In genomic region chr6:2020909-2021308, GRCh38 we compare ENCODE assay signal across 12 cellular contexts.
DNase-seq lines count a peak whose midpoint lies in the region; ATAC-seq and TF ChIP-seq lines count a peak whose summit lies in the region.
"Had no signal": no experiment of that assay in that cellular context is flagged by ENCODE, and none has a peak within 500 bp of the region (broad histone marks: within the 10 kb centered on the region; RNA-seq: fewer than 3 reads in every experiment).

No MANE protein-coding gene starts in this region.

- H3K4me3 ChIP-seq in AG10803 (ENCODE audit: low read length) (no peak overlapping the region), fibroblast of mammary gland (ENCODE audit: control insufficient read depth, low read depth, low read length) (no peak overlapping the region), body of pancreas (no peak overlapping the region)
- H3K4me3 ChIP-seq: esophagus muscularis mucosa, neural progenitor cell had no signal

- peaks cover 6% of the 10 kb centered on the region; the same call in 1 of the 2 replicates for H3K36me3 Mint-ChIP-seq in HFFc6 (ENCODE audit: low read depth)
- peaks cover 6% of the 10 kb centered on the region for H3K36me3 Mint-ChIP-seq in activated naive CD8-positive, alpha-beta T cell treated with anti-CD3 and anti-CD28 coated beads, Interleukin-2, amount 50 U/mL, for 24 hours (ENCODE audit: low read depth)
- H3K36me3 Mint-ChIP-seq: neural progenitor cell had no signal

- H3K27me3 ChIP-seq in body of pancreas, result no peaks in the 10 kb centered on the region
- H3K27me3 ChIP-seq: esophagus muscularis mucosa, neural progenitor cell had no signal

- intact Hi-C loops in body of pancreas (cut with DNase I), result no loop called here

- H3K9me3 ChIP-seq in body of pancreas, result no peaks in the 10 kb centered on the region

- no peaks in the 10 kb centered on the region for H3K36me3 ChIP-seq in body of pancreas (replicated peaks in 1 of 2; ENCODE audit: insufficient read depth in 1 of 2, low read depth in 2 of 2)
- H3K36me3 ChIP-seq: esophagus muscularis mucosa, neural progenitor cell had no signal

- DNase-seq in AG10803 (ENCODE audit: low read depth), result peak; percentile 79
- peak; percentile 52 for DNase-seq in HFFc6
- DNase-seq in NOMO-1 (lab: John Stamatoyannopoulos, UW; ENCODE audit: unreplicated experiment in 2 of 2), result peak; percentile 36 to 70
- DNase-seq in fibroblast of mammary gland (ENCODE audit: low read depth), result peak; percentile 71
- DNase-seq in body of pancreas, result no peak
- no peak for DNase-seq in activated naive CD8-positive, alpha-beta T cell treated with anti-CD3 and anti-CD28 coated beads, Interleukin-2, amount 50 U/mL, for 24 hours
- DNase-seq in effector CD4-positive, alpha-beta T cell, result no peak
- DNase-seq: SW 1271 had no signal

- ATAC-seq in HG03139 (IDR thresholded peaks at IDR 0.05; ENCODE audit: unreplicated experiment) (no peak), body of pancreas (no peak)
- ATAC-seq in activated naive CD8-positive, alpha-beta T cell treated with anti-CD3 and anti-CD28 coated beads, Interleukin-2, amount 50 U/mL, for 24 hours, result no peak

- no peak for TF ChIP-seq POLR2A in body of pancreas (IDR thresholded peaks at IDR 0.05)

- peak overlapping the region; percentile 39; the same call in 1 of the 2 replicates for H3K4me3 Mint-ChIP-seq in HFFc6
- no peak overlapping the region for H3K4me3 Mint-ChIP-seq in activated naive CD8-positive, alpha-beta T cell treated with anti-CD3 and anti-CD28 coated beads, Interleukin-2, amount 50 U/mL, for 24 hours
- H3K4me3 Mint-ChIP-seq: neural progenitor cell had no signal

- peaks cover 25% of the 10 kb centered on the region for H3K4me1 Mint-ChIP-seq in HFFc6 (ENCODE audit: low read depth)
- H3K4me1 Mint-ChIP-seq in activated naive CD8-positive, alpha-beta T cell treated with anti-CD3 and anti-CD28 coated beads, Interleukin-2, amount 50 U/mL, for 24 hours, result peaks cover 15% of the 10 kb centered on the region

- no peaks in the 10 kb centered on the region for H3K9me3 Mint-ChIP-seq in HFFc6
- H3K9me3 Mint-ChIP-seq in activated naive CD8-positive, alpha-beta T cell treated with anti-CD3 and anti-CD28 coated beads, Interleukin-2, amount 50 U/mL, for 24 hours, result peaks cover 5% of the 10 kb centered on the region

- no peak overlapping the region for H3K27ac ChIP-seq in body of pancreas
- H3K27ac ChIP-seq: HL-60, neural progenitor cell had no signal

- no peaks in the 10 kb centered on the region for H3K4me1 ChIP-seq in body of pancreas

- no peaks in the 10 kb centered on the region for H3K27me3 Mint-ChIP-seq in HFFc6 (ENCODE audit: insufficient read depth)
- no peaks in the 10 kb centered on the region for H3K27me3 Mint-ChIP-seq in activated naive CD8-positive, alpha-beta T cell treated with anti-CD3 and anti-CD28 coated beads, Interleukin-2, amount 50 U/mL, for 24 hours

- H3K27ac Mint-ChIP-seq in HFFc6, result peak overlapping the region; percentile 64
- no peak overlapping the region for H3K27ac Mint-ChIP-seq in activated naive CD8-positive, alpha-beta T cell treated with anti-CD3 and anti-CD28 coated beads, Interleukin-2, amount 50 U/mL, for 24 hours
- H3K27ac Mint-ChIP-seq: neural progenitor cell had no signal

- no peak for TF ChIP-seq CTCF in AG10803 (conservative IDR thresholded peaks at IDR 0.05; ENCODE audit: low read length)
- no peak for TF ChIP-seq CTCF in HFFc6 (IDR thresholded peaks at IDR 0.05)
- no peak for TF ChIP-seq CTCF in fibroblast of mammary gland (conservative IDR thresholded peaks at IDR 0.05; ENCODE audit: control insufficient read depth, insufficient read depth, low read depth, low read length)
- no peak for TF ChIP-seq CTCF in body of pancreas (IDR thresholded peaks at IDR 0.05)

Comparison
In these comparisons a context has a peak if more than half of its experiments do, and no peak if none do; other contexts are left out.
1. DNase-seq: peak in AG10803 (single experiment), HFFc6 (single experiment), NOMO-1 (2 of 2) and fibroblast of mammary gland (single experiment); none in body of pancreas (0 of 4), activated naive CD8-positive, alpha-beta T cell treated with anti-CD3 and anti-CD28 coated beads, Interleukin-2, amount 50 U/mL, for 24 hours (single experiment) and effector CD4-positive, alpha-beta T cell (single experiment).